1 cellular context compared by ENCODE assay signal in genomic region chr12:57063991-57064725, GRCh38.
TF ChIP-seq lines count a peak whose summit lies in the region.

No MANE protein-coding gene starts in this region.

TF ChIP-seq in HepG2, 621 proteins besides CTCF, POLR2A, EP300 and RAD21:
- TF ChIP-seq NFIB (CRISPR knock-in tag; IDR thresholded peaks at IDR 0.05; ENCODE audit: borderline replicate concordance), result no peak
- TF ChIP-seq HOXA7 (CRISPR knock-in tag; IDR thresholded peaks at IDR 0.05), result no peak
- TF ChIP-seq, protein P1, sequence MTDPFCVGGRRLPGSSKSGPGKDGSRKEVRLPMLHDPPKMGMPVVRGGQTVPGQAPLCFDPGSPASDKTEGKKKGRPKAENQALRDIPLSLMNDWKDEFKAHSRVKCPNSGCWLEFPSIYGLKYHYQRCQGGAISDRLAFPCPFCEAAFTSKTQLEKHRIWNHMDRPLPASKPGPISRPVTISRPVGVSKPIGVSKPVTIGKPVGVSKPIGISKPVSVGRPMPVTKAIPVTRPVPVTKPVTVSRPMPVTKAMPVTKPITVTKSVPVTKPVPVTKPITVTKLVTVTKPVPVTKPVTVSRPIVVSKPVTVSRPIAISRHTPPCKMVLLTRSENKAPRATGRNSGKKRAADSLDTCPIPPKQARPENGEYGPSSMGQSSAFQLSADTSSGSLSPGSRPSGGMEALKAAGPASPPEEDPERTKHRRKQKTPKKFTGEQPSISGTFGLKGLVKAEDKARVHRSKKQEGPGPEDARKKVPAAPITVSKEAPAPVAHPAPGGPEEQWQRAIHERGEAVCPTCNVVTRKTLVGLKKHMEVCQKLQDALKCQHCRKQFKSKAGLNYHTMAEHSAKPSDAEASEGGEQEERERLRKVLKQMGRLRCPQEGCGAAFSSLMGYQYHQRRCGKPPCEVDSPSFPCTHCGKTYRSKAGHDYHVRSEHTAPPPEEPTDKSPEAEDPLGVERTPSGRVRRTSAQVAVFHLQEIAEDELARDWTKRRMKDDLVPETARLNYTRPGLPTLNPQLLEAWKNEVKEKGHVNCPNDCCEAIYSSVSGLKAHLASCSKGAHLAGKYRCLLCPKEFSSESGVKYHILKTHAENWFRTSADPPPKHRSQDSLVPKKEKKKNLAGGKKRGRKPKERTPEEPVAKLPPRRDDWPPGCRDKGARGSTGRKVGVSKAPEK (CRISPR knock-in tag; IDR thresholded peaks at IDR 0.05; ENCODE audit: borderline replicate concordance), result no peak
- TF ChIP-seq SOX13 (IDR thresholded peaks at IDR 0.05), result no peak
- no peak for TF ChIP-seq SOX13 (CRISPR knock-in tag; conservative IDR thresholded peaks at IDR 0.05 in 1 of 2, IDR thresholded peaks at IDR 0.05 in 1 of 2)
- TF ChIP-seq, protein P2, sequence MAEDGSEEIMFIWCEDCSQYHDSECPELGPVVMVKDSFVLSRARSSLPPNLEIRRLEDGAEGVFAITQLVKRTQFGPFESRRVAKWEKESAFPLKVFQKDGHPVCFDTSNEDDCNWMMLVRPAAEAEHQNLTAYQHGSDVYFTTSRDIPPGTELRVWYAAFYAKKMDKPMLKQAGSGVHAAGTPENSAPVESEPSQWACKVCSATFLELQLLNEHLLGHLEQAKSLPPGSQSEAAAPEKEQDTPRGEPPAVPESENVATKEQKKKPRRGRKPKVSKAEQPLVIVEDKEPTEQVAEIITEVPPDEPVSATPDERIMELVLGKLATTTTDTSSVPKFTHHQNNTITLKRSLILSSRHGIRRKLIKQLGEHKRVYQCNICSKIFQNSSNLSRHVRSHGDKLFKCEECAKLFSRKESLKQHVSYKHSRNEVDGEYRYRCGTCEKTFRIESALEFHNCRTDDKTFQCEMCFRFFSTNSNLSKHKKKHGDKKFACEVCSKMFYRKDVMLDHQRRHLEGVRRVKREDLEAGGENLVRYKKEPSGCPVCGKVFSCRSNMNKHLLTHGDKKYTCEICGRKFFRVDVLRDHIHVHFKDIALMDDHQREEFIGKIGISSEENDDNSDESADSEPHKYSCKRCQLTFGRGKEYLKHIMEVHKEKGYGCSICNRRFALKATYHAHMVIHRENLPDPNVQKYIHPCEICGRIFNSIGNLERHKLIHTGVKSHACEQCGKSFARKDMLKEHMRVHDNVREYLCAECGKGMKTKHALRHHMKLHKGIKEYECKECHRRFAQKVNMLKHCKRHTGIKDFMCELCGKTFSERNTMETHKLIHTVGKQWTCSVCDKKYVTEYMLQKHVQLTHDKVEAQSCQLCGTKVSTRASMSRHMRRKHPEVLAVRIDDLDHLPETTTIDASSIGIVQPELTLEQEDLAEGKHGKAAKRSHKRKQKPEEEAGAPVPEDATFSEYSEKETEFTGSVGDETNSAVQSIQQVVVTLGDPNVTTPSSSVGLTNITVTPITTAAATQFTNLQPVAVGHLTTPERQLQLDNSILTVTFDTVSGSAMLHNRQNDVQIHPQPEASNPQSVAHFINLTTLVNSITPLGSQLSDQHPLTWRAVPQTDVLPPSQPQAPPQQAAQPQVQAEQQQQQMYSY (CRISPR knock-in tag; IDR thresholded peaks at IDR 0.05), result no peak
- no peak for TF ChIP-seq FOXJ3 (CRISPR knock-in tag; IDR thresholded peaks at IDR 0.05; ENCODE audit: borderline replicate concordance)
- no peak for TF ChIP-seq AHR (CRISPR knock-in tag; IDR thresholded peaks at IDR 0.05)
